ENCODE assay signal across 8 cellular contexts in genomic region chr10:63628526-63629362, GRCh38.
DNase-seq lines count a peak whose midpoint lies in the region; ATAC-seq and TF ChIP-seq lines count a peak whose summit lies in the region.

No MANE protein-coding gene starts in this region.

- peak; percentile 81 for DNase-seq in DMS 273 treated with DMSO at 0.1 percent for 48 hours (lab: John Stamatoyannopoulos, UW)
- DNase-seq in NCI-H524 (lab: John Stamatoyannopoulos, UW), result peak; percentile 59 to 83
- DNase-seq in amniotic epithelial cell (ENCODE audit: low read depth), result peak; percentile 35
- peak; percentile 57 to 88 for DNase-seq in heart right ventricle
- DNase-seq in OCI-M2 (lab: John Stamatoyannopoulos, UW; ENCODE audit: unreplicated experiment), result no peak

- H3K27ac ChIP-seq in heart right ventricle (peak overlapping the region; percentile 78 to 100 (median 98)), parathyroid adenoma (peak overlapping the region; percentile 95)

- intact Hi-C loops in heart right ventricle (cut with DNase I), result loop anchor here in 9 of 10 donors (1.0 to 10.0 kb wide), 18 partner anchors 84 to 464 kb away; partner anchors contain the start of genes JMJD1C (in 6 of the 9) and REEP3 (in 6 of the 9)

- H3K27me3 ChIP-seq in heart right ventricle (no peaks in the 10 kb centered on the region), parathyroid adenoma (ENCODE audit: control insufficient read depth, insufficient read depth, low read length) (no peaks in the 10 kb centered on the region)

- no peaks in the 10 kb centered on the region for H3K79me2 ChIP-seq in parathyroid adenoma

- peak overlapping the region; percentile 88 for H3K4me2 ChIP-seq in parathyroid adenoma (ENCODE audit: low read length)

- H3K9me3 ChIP-seq in heart right ventricle (no peaks in the 10 kb centered on the region), parathyroid adenoma (ENCODE audit: control insufficient read depth, low read length) (no peaks in the 10 kb centered on the region)

- H3K9ac ChIP-seq in parathyroid adenoma, result no peak overlapping the region

- WGBS in heart right ventricle, 2 donors, result 0 to 1% methylated on average over 16 of the region's 16 CpGs

- no peak for TF ChIP-seq CTCF in heart right ventricle (IDR thresholded peaks at IDR 0.05)
- TF ChIP-seq CTCF in parathyroid adenoma (IDR thresholded peaks at IDR 0.05), result no peak

- H3K4me1 ChIP-seq in heart right ventricle, result peaks cover 0 to 43% (median 35%) of the 10 kb centered on the region in 9 donors
- H3K4me1 ChIP-seq in parathyroid adenoma, result peaks cover 35% of the 10 kb centered on the region

- ATAC-seq in GM19397 (IDR thresholded peaks at IDR 0.05; ENCODE audit: unreplicated experiment) (peak; percentile 28), HG03442 (IDR thresholded peaks at IDR 0.05; ENCODE audit: unreplicated experiment) (peak; percentile 24), heart right ventricle (peak; percentile 14 to 72 (median 52))

- peak overlapping the region in 9 of 10 donors; percentile 30 to 74 (median 63) for H3K4me3 ChIP-seq in heart right ventricle
- peak overlapping the region; percentile 79 for H3K4me3 ChIP-seq in parathyroid adenoma (ENCODE audit: low read depth, low read length)

- H2AFZ ChIP-seq in parathyroid adenoma, result peak overlapping the region; percentile 87

- H3K36me3 ChIP-seq in heart right ventricle (no peaks in the 10 kb centered on the region), parathyroid adenoma (ENCODE audit: control insufficient read depth, insufficient read depth, low read length) (no peaks in the 10 kb centered on the region)
